15 cellular contexts compared by ENCODE assay signal in the genomic region with DNA sequence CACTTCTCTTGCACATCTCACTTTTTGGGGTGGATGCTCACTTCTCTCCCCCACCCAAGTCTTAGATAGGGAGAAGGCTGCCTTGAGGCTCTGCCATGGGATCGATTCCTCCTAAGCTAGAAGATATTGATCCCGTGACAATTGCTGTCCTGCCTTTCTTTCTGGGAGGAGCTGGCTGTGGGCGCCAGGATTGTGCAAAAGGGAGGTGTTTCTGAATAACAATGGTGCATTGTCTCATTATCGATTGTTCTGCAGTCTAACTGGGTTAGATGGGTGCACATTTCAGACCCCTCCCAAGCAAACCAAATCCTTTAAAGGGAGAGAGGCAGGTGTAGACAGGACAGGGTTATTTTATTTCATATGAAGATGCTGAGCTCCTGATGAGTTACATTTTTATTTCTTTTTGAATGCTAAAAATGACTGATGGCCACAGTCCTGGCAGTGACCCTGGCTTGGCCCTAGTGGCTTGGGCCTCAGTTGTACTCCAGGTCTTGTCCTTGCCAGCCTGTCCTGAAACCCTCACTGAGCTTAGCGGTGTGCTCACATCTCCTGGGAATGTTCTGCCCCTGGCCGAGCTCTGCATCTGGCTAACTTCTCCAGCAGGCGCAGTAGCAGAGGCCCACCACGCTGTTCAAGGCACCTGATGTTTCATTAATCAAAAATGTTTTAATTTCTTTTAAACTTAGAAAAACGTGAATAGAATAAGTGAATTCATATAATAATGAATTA.
A peak's percentile ranks its signal among the peaks of the same experiment; 100 is the strongest.
DNase-seq lines count a peak whose midpoint lies in the region; ATAC-seq and TF ChIP-seq lines count a peak whose summit lies in the region.
"Had no signal": no experiment of that assay in that cellular context is flagged by ENCODE, and none has a peak within 500 bp of the region (broad histone marks: within the 10 kb centered on the region; RNA-seq: fewer than 3 reads in every experiment).

No MANE protein-coding gene starts in this region.

- H3K27me3 ChIP-seq in endodermal cell (ENCODE audit: control insufficient read depth, insufficient read depth, low read length, poor library complexity, severe bottlenecking) = no peaks in the 10 kb centered on the region
- no peaks in the 10 kb centered on the region for H3K27me3 ChIP-seq in gastroesophageal sphincter
- H3K27me3 ChIP-seq in aorta (ENCODE audit: control insufficient read depth in 1 of 2, insufficient read depth in 2 of 2, low read length in 1 of 2) = no peaks in the 10 kb centered on the region

- no peak overlapping the region for H3K4me3 Mint-ChIP-seq in endodermal cell
- H3K4me3 Mint-ChIP-seq: CD4-positive, CD25-positive, alpha-beta regulatory T cell had no signal

- no peak for TF ChIP-seq CTCF in LNCaP clone FGC (IDR thresholded peaks at IDR 0.05; ENCODE audit: control insufficient read depth, extremely low read depth, insufficient read depth)
- TF ChIP-seq CTCF in endodermal cell (conservative IDR thresholded peaks at IDR 0.05) = no peak
- no peak for TF ChIP-seq CTCF in gastroesophageal sphincter (IDR thresholded peaks at IDR 0.05)

- no peak for TF ChIP-seq EP300 in gastroesophageal sphincter (IDR thresholded peaks at IDR 0.05)

- 90 to 100% methylated on average over 6 to 9 of the region's 9 CpGs for WGBS in endodermal cell (ENCODE audit: insufficient coverage in 1 of 2, insufficient read length in 1 of 2), 2 experiments
- 85 to 89% methylated on average over 5 to 7 of the region's 9 CpGs for WGBS in gastroesophageal sphincter (ENCODE audit: low coverage in 1 of 2), 2 donors
- 70 to 77% methylated on average over 9 of the region's 9 CpGs for WGBS in aorta, 2 donors

- no peak overlapping the region for H3K27ac Mint-ChIP-seq in endodermal cell
- H3K27ac Mint-ChIP-seq: CD4-positive, CD25-positive, alpha-beta regulatory T cell had no signal

- H3K36me3 ChIP-seq in endodermal cell (ENCODE audit: control insufficient read depth, insufficient read depth, low read length) = no peaks in the 10 kb centered on the region
- H3K36me3 ChIP-seq in gastroesophageal sphincter = no peaks in the 10 kb centered on the region
- no peaks in the 10 kb centered on the region for H3K36me3 ChIP-seq in aorta (ENCODE audit: control insufficient read depth in 1 of 2, insufficient read depth in 2 of 2, low read length in 1 of 2)

- ATAC-seq in gastroesophageal sphincter = no peak
- ATAC-seq in aorta (ENCODE audit: low FRiP score) = no peak
- ATAC-seq: GM12878 had no signal

- H3K9me3 ChIP-seq in endodermal cell (ENCODE audit: control insufficient read depth, low read length) = no peaks in the 10 kb centered on the region
- no peaks in the 10 kb centered on the region for H3K9me3 ChIP-seq in gastroesophageal sphincter
- no peaks in the 10 kb centered on the region for H3K9me3 ChIP-seq in aorta (ENCODE audit: control insufficient read depth, low read length)

- peak overlapping the region; percentile 31 for H3K4me3 ChIP-seq in LNCaP clone FGC (ENCODE audit: low read depth, low read length)
- no peak overlapping the region for H3K4me3 ChIP-seq in endodermal cell (ENCODE audit: low read length)
- H3K4me3 ChIP-seq in gastroesophageal sphincter = no peak overlapping the region
- no peak overlapping the region for H3K4me3 ChIP-seq in aorta (ENCODE audit: low read length in 2 of 2)
- H3K4me3 ChIP-seq: GM12878, GM23248 had no signal

- no peaks in the 10 kb centered on the region for H3K36me3 Mint-ChIP-seq in endodermal cell (ENCODE audit: low read depth)
- H3K36me3 Mint-ChIP-seq: CD4-positive, CD25-positive, alpha-beta regulatory T cell had no signal

- intact Hi-C loops in aorta (cut with DNase I) = no loop called here

- DNase-seq in NCI-H748 (lab: John Stamatoyannopoulos, UW; ENCODE audit: unreplicated experiment) = peak; percentile 19
- DNase-seq in NCI-H748 treated with DMSO at 0.1 percent for 48 hours (lab: John Stamatoyannopoulos, UW) = no peak
- DNase-seq in LNCaP clone FGC (ENCODE audit: low read depth) = no peak
- DNase-seq in endodermal cell = peak; percentile 17
- DNase-seq in dedifferentiated amniotic fluid mesenchymal stem cell (ENCODE audit: extremely low spot score) = no peak
- no peak for DNase-seq in stimulated activated CD8-positive, alpha-beta memory T cell treated with anti-CD3 and anti-CD28 coated beads, Interleukin-4, amount 100 ng/mL, for 48 hours
- no peak for DNase-seq in aorta
- DNase-seq: CD4-positive, CD25-positive, alpha-beta regulatory T cell; DMS 273 treated with DMSO at 0.1 percent for 48 hours; DMS79; GM23248; H7 had no signal

- peaks cover 2% of the 10 kb centered on the region for H3K27me3 Mint-ChIP-seq in endodermal cell (ENCODE audit: insufficient read depth)
- H3K27me3 Mint-ChIP-seq: CD4-positive, CD25-positive, alpha-beta regulatory T cell had no signal

- H3K27ac ChIP-seq in endodermal cell (ENCODE audit: low read depth, low read length) (no peak overlapping the region), gastroesophageal sphincter (no peak overlapping the region), aorta (ENCODE audit: low read depth in 1 of 2, low read length in 2 of 2) (no peak overlapping the region)
- H3K27ac ChIP-seq: 22Rv1, GM23248 had no signal

- TF ChIP-seq POLR2A in gastroesophageal sphincter (IDR thresholded peaks at IDR 0.05) = no peak

- H3K9me3 Mint-ChIP-seq in endodermal cell = no peaks in the 10 kb centered on the region

- H3K4me1 Mint-ChIP-seq in endodermal cell = peaks cover 5% of the 10 kb centered on the region
- H3K4me1 Mint-ChIP-seq: CD4-positive, CD25-positive, alpha-beta regulatory T cell had no signal

- H3K9ac ChIP-seq in endodermal cell (ENCODE audit: extremely low read depth, low read length, poor library complexity, severe bottlenecking) = no peak overlapping the region
- H3K9ac ChIP-seq: GM23248 had no signal

- no peaks in the 10 kb centered on the region for H3K4me1 ChIP-seq in endodermal cell (ENCODE audit: control insufficient read depth, insufficient read depth, low read length)
- peaks cover 0 to 28% (median 6%) of the 10 kb centered on the region in 3 donors for H3K4me1 ChIP-seq in gastroesophageal sphincter
- no peaks in the 10 kb centered on the region for H3K4me1 ChIP-seq in aorta (ENCODE audit: control insufficient read depth in 1 of 2, insufficient read depth in 2 of 2, low read length in 2 of 2)

Comparison
In these comparisons a context has a peak if more than half of its experiments do, and no peak if none do; other contexts are left out.
1. DNase-seq: peak in NCI-H748 (single experiment) and endodermal cell (single experiment); none in NCI-H748 treated with DMSO at 0.1 percent for 48 hours (single experiment), LNCaP clone FGC (single experiment), dedifferentiated amniotic fluid mesenchymal stem cell (single experiment), stimulated activated CD8-positive, alpha-beta memory T cell treated with anti-CD3 and anti-CD28 coated beads, Interleukin-4, amount 100 ng/mL, for 48 hours (single experiment) and aorta (0 of 2).